10 cellular contexts compared by ENCODE assay signal in the genomic region with DNA sequence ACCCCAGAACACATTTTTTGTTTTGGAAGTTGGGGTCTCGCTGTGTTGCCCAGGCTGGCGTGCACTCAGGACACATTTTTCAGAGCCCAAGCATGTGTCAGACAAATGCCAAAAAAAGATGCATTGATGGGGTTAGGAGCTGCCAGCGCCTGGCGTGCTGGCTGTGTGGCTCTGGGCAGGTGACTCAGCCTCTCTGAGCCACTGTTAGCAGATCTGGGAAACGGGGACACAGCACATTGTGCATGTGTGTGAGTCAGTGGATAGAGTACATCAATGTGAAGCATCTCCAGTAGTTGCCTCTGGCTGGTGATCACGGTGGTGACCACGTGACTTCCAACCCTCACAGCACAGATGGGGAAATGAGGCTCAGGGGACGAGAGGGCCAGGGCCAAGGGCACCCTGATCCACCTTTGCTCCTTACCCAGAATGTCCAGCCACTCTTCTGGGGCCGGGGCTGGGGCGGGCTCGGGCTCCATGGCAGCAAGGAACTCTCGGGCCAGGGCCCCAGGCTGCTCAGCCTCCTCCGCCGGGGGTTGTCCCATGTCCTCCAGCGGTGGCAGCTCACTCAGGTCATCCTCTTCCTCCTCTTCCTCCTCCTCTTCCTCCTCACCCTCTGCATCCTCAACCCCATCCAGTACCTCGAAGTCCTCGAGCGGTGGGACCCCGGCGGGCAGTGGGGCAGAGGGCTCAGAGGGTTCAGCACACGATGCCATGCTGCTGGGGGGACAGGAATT. TPM values are rescaled to one million over a fixed set of nuclear protein-coding genes. Genes with fewer than 3 reads are reported as not detected.
A peak's percentile ranks its signal among the peaks of the same experiment; 100 is the strongest.
DNase-seq lines count a peak whose midpoint lies in the region; TF ChIP-seq lines count a peak whose summit lies in the region.
"Had no signal": no experiment of that assay in that cellular context is flagged by ENCODE, and none has a peak within 500 bp of the region (broad histone marks: within the 10 kb centered on the region; RNA-seq: fewer than 3 reads in every experiment).

No MANE protein-coding gene starts in this region.

- H3K27me3 ChIP-seq in CD8-positive, alpha-beta memory T cell (ENCODE audit: insufficient read depth, low read length, poor library complexity, severe bottlenecking) = no peaks in the 10 kb centered on the region
- no peaks in the 10 kb centered on the region for H3K27me3 ChIP-seq in Loucy (ENCODE audit: insufficient read depth, low read length, poor library complexity, severe bottlenecking)
- H3K27me3 ChIP-seq in breast epithelium = no peaks in the 10 kb centered on the region
- no peaks in the 10 kb centered on the region for H3K27me3 ChIP-seq in neutrophil
- H3K27me3 ChIP-seq: esophagus squamous epithelium had no signal

- H3K4me3 ChIP-seq in CD8-positive, alpha-beta memory T cell (ENCODE audit: low read length) = no peak overlapping the region
- H3K4me3 ChIP-seq in Loucy (ENCODE audit: low read length, poor library complexity, severe bottlenecking) = peak overlapping the region; percentile 97
- peak overlapping the region in 1 of 3 donors; percentile 94 for H3K4me3 ChIP-seq in breast epithelium
- H3K4me3 ChIP-seq in neutrophil (ENCODE audit: low read depth in 1 of 2, low read length in 1 of 2) = peak overlapping the region in 1 of 2 experiments; percentile 73

- no peaks in the 10 kb centered on the region for H3K9me2 ChIP-seq in Loucy (replicated peaks; ENCODE audit: low read depth, low read length)

- no peak for TF ChIP-seq CTCF in Loucy (conservative IDR thresholded peaks at IDR 0.05; ENCODE audit: low read length)
- no peak for TF ChIP-seq CTCF in breast epithelium (IDR thresholded peaks at IDR 0.05)
- TF ChIP-seq CTCF in neutrophil (IDR thresholded peaks at IDR 0.05) = no peak

- H3K27me3 Mint-ChIP-seq in CD8-positive, alpha-beta memory T cell = no peaks in the 10 kb centered on the region

- DNase-seq in CD8-positive, alpha-beta memory T cell = no peak
- DNase-seq in breast epithelium (ENCODE audit: low spot score in 2 of 2) (no peak), NCI-H2081 treated with DMSO at 0.1 percent for 48 hours (lab: John Stamatoyannopoulos, UW) (no peak), DMS114 treated with DMSO at 0.1 percent for 48 hours (lab: John Stamatoyannopoulos, UW; ENCODE audit: unreplicated experiment) (no peak), HuH-7 (ENCODE audit: low spot score) (no peak), SHP77 treated with DMSO at 0.1 percent for 48 hours (lab: John Stamatoyannopoulos, UW) (no peak)
- DNase-seq: esophagus squamous epithelium, Kasumi-1 had no signal

- no peaks in the 10 kb centered on the region for H3F3A ChIP-seq in Loucy (ENCODE audit: low read depth)

- H2AFZ ChIP-seq in Loucy (ENCODE audit: low read length) = no peak overlapping the region

- peak overlapping the region; percentile 100 for H3K4me2 ChIP-seq in Loucy (ENCODE audit: low read depth, low read length, poor library complexity, severe bottlenecking)

- no peak for TF ChIP-seq POLR2A in breast epithelium (IDR thresholded peaks at IDR 0.05)

- peaks cover 19% of the 10 kb centered on the region for H3K79me2 ChIP-seq in Loucy (ENCODE audit: insufficient read depth, low read length)

- H4K20me1 ChIP-seq in Loucy (ENCODE audit: insufficient read depth, low read length, poor library complexity, severe bottlenecking) = peaks cover 10% of the 10 kb centered on the region

- peak overlapping the region; percentile 87 for H3K9ac ChIP-seq in Loucy (ENCODE audit: low read depth, low read length, poor library complexity, severe bottlenecking)

- H3K4me3 Mint-ChIP-seq in CD8-positive, alpha-beta memory T cell = peak overlapping the region; percentile 8 to 89 (median 66)

- H3K27ac ChIP-seq in CD8-positive, alpha-beta memory T cell (ENCODE audit: low read depth, low read length) = no peak overlapping the region
- H3K27ac ChIP-seq in breast epithelium (peak overlapping the region; percentile 54 to 95), neutrophil (peak overlapping the region; percentile 95)

- intact Hi-C loops in breast epithelium (cut with DNase I; ENCODE audit: low total_unique reads) = no loop called here

- CTCF ChIA-PET in CD8-positive, alpha-beta memory T cell (lab: Charles Lee) = no interaction called here

- H3K9me3 ChIP-seq in CD8-positive, alpha-beta memory T cell (ENCODE audit: low read length) = no peaks in the 10 kb centered on the region
- H3K9me3 ChIP-seq in Loucy (ENCODE audit: insufficient read depth, low read depth, low read length) (no peaks in the 10 kb centered on the region), breast epithelium (no peaks in the 10 kb centered on the region), neutrophil (no peaks in the 10 kb centered on the region)
- H3K9me3 ChIP-seq: esophagus squamous epithelium had no signal

- H3K4me1 ChIP-seq in CD8-positive, alpha-beta memory T cell (ENCODE audit: insufficient read depth, low read length) = peaks cover 17% of the 10 kb centered on the region
- H3K4me1 ChIP-seq in Loucy (ENCODE audit: insufficient read depth, low read length, poor library complexity, severe bottlenecking) (peaks cover 20% of the 10 kb centered on the region), breast epithelium (no peaks in the 10 kb centered on the region), neutrophil (ENCODE audit: control insufficient read depth in 1 of 2, insufficient read depth in 1 of 2, low read depth in 1 of 2, low read length in 1 of 2) (peaks cover 41 to 42% of the 10 kb centered on the region in 2 experiments)

- H3K36me3 Mint-ChIP-seq in CD8-positive, alpha-beta memory T cell = peaks cover 0 to 59% (median 3%) of the 10 kb centered on the region in 3 donors

- H3K4me1 Mint-ChIP-seq in CD8-positive, alpha-beta memory T cell = peaks cover 19 to 30% (median 19%) of the 10 kb centered on the region in 3 donors

- H3K36me3 ChIP-seq in CD8-positive, alpha-beta memory T cell (ENCODE audit: insufficient read depth, low read length) = no peaks in the 10 kb centered on the region
- peaks cover 4% of the 10 kb centered on the region; the same call in 1 of the 2 replicates for H3K36me3 ChIP-seq in Loucy (ENCODE audit: insufficient read depth, low read length)
- H3K36me3 ChIP-seq in breast epithelium = peaks cover 5% of the 10 kb centered on the region
- H3K36me3 ChIP-seq in neutrophil = peaks cover 56% of the 10 kb centered on the region

- H3K9me3 Mint-ChIP-seq in CD8-positive, alpha-beta memory T cell = no peaks in the 10 kb centered on the region

- H3K27ac Mint-ChIP-seq in CD8-positive, alpha-beta memory T cell = peak overlapping the region; percentile 18 to 97 (median 87)

- POLR2A ChIA-PET in CD8-positive, alpha-beta memory T cell (lab: Charles Lee) = no interaction called here

RNA-seq across cellular contexts. Expression of gene FKBP8, which starts 1.9 kb away (rescaled TPM):
- 100 to 1,000 TPM; 161 to 170 TPM for total RNA-seq in CD8-positive, alpha-beta memory T cell
- 138 TPM for polyA plus RNA-seq in CD8-positive, alpha-beta memory T cell
- total RNA-seq in breast epithelium = 100 to 1,000 TPM; 214 to 336 (median 294) TPM

RNA-seq across cellular contexts. Expression of gene KXD1, which starts 16.2 kb away (rescaled TPM):
- total RNA-seq in CD8-positive, alpha-beta memory T cell = 100 to 1,000 TPM; 127 to 128 TPM
- 84.4 TPM for polyA plus RNA-seq in CD8-positive, alpha-beta memory T cell
- total RNA-seq in breast epithelium = 100 to 1,000 TPM in 2 of 3 donors, 10 to 100 TPM in 1; 92.6 to 140 (median 139) TPM

RNA-seq across cellular contexts. Expression of gene ELL, which starts 19.6 kb away (rescaled TPM):
- total RNA-seq in CD8-positive, alpha-beta memory T cell = 10 to 100 TPM; 24.4 to 25.5 TPM
- polyA plus RNA-seq in CD8-positive, alpha-beta memory T cell = 22.1 TPM
- 10 to 100 TPM; 13.0 to 22.3 (median 15.7) TPM for total RNA-seq in breast epithelium

RNA-seq across cellular contexts. Expression of gene UBA52, which starts 30.2 kb away (rescaled TPM):
- total RNA-seq in CD8-positive, alpha-beta memory T cell = 1,000 to 10,000 TPM; 1,684 to 1,700 TPM
- polyA plus RNA-seq in CD8-positive, alpha-beta memory T cell = 1,487 TPM
- total RNA-seq in breast epithelium = 100 to 1,000 TPM; 729 to 865 (median 831) TPM

RNA-seq across cellular contexts. Expression of gene REX1BD, which starts 47.2 kb away (rescaled TPM):
- 100 to 1,000 TPM; 107 to 110 TPM for total RNA-seq in CD8-positive, alpha-beta memory T cell
- 169 TPM for polyA plus RNA-seq in CD8-positive, alpha-beta memory T cell
- 100 to 1,000 TPM in 2 of 3 donors, 10 to 100 TPM in 1; 99.8 to 117 (median 111) TPM for total RNA-seq in breast epithelium
